19 cellular contexts compared by ENCODE assay signal in the genomic region with DNA sequence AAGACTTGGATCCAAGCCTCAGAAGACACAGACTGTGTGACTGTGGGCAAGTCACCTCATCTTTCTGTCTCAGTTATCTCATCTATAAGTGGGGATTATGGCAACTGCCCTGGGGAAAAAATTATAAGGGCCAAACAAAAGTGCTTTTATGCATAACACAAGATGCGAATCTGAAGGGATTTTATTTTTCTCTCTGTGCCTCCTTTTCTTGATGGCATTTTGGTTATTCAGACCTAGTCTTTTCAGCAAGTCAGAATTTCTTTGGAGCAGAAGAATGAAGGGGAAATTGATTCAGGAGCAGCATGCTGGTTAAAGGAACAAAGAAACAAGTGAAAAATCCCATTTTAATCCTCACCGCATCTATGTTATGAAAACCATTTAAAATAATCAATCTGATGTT.
"Had no signal": no experiment of that assay in that cellular context is flagged by ENCODE, and none has a peak within 500 bp of the region (broad histone marks: within the 10 kb centered on the region; RNA-seq: fewer than 3 reads in every experiment).

No MANE protein-coding gene starts in this region.

- H3K36me3 ChIP-seq: brain microvascular endothelial cell, colonic mucosa, heart right ventricle, thyroid gland had no signal

- ATAC-seq: activated T-helper 17 cell treated with anti-CD3 and anti-CD28 coated beads, Interleukin-2, amount 50 U/mL, for 72 hours; heart right ventricle; naive thymus-derived CD8-positive, alpha-beta T cell had no signal

- H3K4me1 Mint-ChIP-seq: activated naive CD8-positive, alpha-beta T cell treated with anti-CD3 and anti-CD28 coated beads, Interleukin-2, amount 10 ng/mL, durations not matched to agents 7 days and 5 days; activated T-helper 17 cell treated with anti-CD3 and anti-CD28 coated beads, Interleukin-2, amount 50 U/mL, for 72 hours; central memory CD8-positive, alpha-beta T cell had no signal

- H3K27ac ChIP-seq: brain microvascular endothelial cell, parathyroid adenoma, thyroid gland had no signal

- H3K27me3 Mint-ChIP-seq: activated CD4-positive, alpha-beta memory T cell treated with anti-CD3 and anti-CD28 coated beads for 36 hours; activated naive CD8-positive, alpha-beta T cell treated with anti-CD3 and anti-CD28 coated beads, Interleukin-2, amount 10 ng/mL, durations not matched to agents 7 days and 5 days; activated T-helper 17 cell treated with anti-CD3 and anti-CD28 coated beads, Interleukin-2, amount 50 U/mL, for 72 hours; central memory CD8-positive, alpha-beta T cell had no signal

- DNase-seq: activated CD4-positive, alpha-beta memory T cell treated with anti-CD3 and anti-CD28 coated beads for 36 hours; activated CD4-positive, alpha-beta T cell treated with anti-CD3 and anti-CD28 coated beads for 4 hours; activated naive CD4-positive, alpha-beta T cell; activated naive CD8-positive, alpha-beta T cell treated with anti-CD3 and anti-CD28 coated beads, Interleukin-2, amount 10 ng/mL, durations not matched to agents 7 days and 5 days; activated T-cell treated with anti-CD3 and anti-CD28 coated beads, Interleukin-2, amount 50 U/mL, for 1 hour; brain microvascular endothelial cell; colonic mucosa; erythroblast; heart right ventricle; mesenchymal stem cell; naive thymus-derived CD8-positive, alpha-beta T cell; stimulated activated CD4-positive, alpha-beta T cell treated with anti-CD3 and anti-CD28 coated beads, Interleukin-12 subunit alpha, Interleukin-12 subunit beta, amount 100 ng/mL, for 4 hours; stimulated activated CD4-positive, alpha-beta T cell treated with anti-CD3 and anti-CD28 coated beads, Interleukin-1b, Interleukin-23, amount 100 ng/mL, for 48 hours; stimulated activated CD8-positive, alpha-beta memory T cell treated with anti-CD3 and anti-CD28 coated beads, Interleukin-4, amount 100 ng/mL, for 48 hours; stimulated activated naive CD4-positive, alpha-beta T cell; thyroid gland had no signal

- H3K9me3 ChIP-seq: colonic mucosa, heart right ventricle, thyroid gland had no signal

- H3K27ac Mint-ChIP-seq: activated CD4-positive, alpha-beta memory T cell treated with anti-CD3 and anti-CD28 coated beads for 36 hours; activated naive CD8-positive, alpha-beta T cell treated with anti-CD3 and anti-CD28 coated beads, Interleukin-2, amount 10 ng/mL, durations not matched to agents 7 days and 5 days; activated T-helper 17 cell treated with anti-CD3 and anti-CD28 coated beads, Interleukin-2, amount 50 U/mL, for 72 hours; naive thymus-derived CD8-positive, alpha-beta T cell had no signal

- H3K27me3 ChIP-seq: brain microvascular endothelial cell, colonic mucosa, heart right ventricle, thyroid gland had no signal

- H3K4me3 ChIP-seq: colonic mucosa, heart right ventricle, thyroid gland had no signal

- H3K4me3 Mint-ChIP-seq: activated CD4-positive, alpha-beta memory T cell treated with anti-CD3 and anti-CD28 coated beads for 36 hours; activated naive CD8-positive, alpha-beta T cell treated with anti-CD3 and anti-CD28 coated beads, Interleukin-2, amount 10 ng/mL, durations not matched to agents 7 days and 5 days; activated T-helper 17 cell treated with anti-CD3 and anti-CD28 coated beads, Interleukin-2, amount 50 U/mL, for 72 hours; central memory CD8-positive, alpha-beta T cell; naive thymus-derived CD8-positive, alpha-beta T cell had no signal

- H2AFZ ChIP-seq: parathyroid adenoma had no signal

- H3K36me3 Mint-ChIP-seq: activated CD4-positive, alpha-beta memory T cell treated with anti-CD3 and anti-CD28 coated beads for 36 hours; activated naive CD8-positive, alpha-beta T cell treated with anti-CD3 and anti-CD28 coated beads, Interleukin-2, amount 10 ng/mL, durations not matched to agents 7 days and 5 days had no signal

- H3K9me3 Mint-ChIP-seq: activated CD4-positive, alpha-beta memory T cell treated with anti-CD3 and anti-CD28 coated beads for 36 hours; activated naive CD8-positive, alpha-beta T cell treated with anti-CD3 and anti-CD28 coated beads, Interleukin-2, amount 10 ng/mL, durations not matched to agents 7 days and 5 days; central memory CD8-positive, alpha-beta T cell had no signal
